ENCODE assay signal across 1 cellular context in the genomic region with DNA sequence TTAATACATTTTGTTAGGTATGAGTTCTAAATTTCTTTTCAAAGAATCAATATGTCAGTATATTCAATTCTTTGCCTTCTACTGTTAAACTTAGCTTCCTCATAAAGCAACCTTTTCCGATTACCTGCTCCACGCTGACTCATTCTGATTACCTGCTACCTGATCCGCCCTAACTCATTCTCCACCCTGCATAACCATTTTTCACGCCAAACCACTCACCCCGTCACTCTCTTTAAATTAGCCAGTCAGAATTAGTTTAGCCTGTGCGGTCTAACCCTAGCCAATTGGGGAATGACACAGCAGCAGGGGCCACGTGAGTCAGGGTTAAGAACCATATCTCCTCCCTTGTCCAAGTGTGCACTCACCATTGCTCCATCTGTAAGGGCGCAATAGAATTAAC.
TF ChIP-seq lines count a peak whose summit lies in the region.

No MANE protein-coding gene starts in this region.

TF ChIP-seq in WTC11, 78 proteins besides CTCF, POLR2A, EP300 and RAD21 (continued from another document):
- TF ChIP-seq, protein P1, sequence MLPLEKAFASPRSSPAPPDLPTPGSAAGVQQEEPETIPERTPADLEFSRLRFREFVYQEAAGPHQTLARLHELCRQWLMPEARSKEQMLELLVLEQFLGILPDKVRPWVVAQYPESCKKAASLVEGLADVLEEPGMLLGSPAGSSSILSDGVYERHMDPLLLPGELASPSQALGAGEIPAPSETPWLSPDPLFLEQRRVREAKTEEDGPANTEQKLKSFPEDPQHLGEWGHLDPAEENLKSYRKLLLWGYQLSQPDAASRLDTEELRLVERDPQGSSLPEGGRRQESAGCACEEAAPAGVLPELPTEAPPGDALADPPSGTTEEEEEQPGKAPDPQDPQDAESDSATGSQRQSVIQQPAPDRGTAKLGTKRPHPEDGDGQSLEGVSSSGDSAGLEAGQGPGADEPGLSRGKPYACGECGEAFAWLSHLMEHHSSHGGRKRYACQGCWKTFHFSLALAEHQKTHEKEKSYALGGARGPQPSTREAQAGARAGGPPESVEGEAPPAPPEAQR (CRISPR knock-in tag; IDR thresholded peaks at IDR 0.05), result no peak
